In the genomic region with DNA sequence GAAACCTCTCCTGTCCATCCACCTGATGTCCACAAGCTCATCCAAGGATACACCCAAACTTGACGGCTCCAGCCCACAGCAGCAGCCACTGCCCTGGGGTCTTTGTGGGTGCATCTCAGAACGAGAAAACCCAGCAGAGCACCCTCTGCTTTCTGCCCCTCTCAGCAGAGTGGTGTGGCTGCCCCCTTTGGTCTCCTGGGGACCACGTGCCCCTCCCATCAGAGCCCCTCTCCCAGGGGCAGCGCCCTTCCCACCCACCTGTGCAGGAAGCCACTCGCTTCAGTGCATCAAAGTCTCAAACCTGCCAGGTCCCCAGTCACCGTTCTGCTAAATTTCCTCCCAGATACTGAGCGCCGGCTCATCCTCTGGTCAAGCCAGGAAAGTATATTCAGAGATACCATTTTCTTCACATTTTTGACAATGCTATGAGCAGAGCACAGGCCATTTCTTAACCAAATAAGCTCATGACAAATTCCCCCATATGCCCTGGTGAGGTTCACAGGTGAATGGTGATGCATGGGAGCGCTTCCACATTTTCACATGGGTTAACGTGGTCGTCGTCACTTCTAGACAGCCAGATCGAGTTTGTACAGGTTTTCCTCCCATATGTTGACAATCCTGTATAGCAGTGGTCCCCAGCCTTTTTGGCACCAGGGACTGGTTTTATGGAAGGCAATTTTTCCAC, we compare ENCODE assay signal across 17 cellular contexts. TPM values are rescaled to one million over a fixed set of nuclear protein-coding genes. Genes with fewer than 3 reads are reported as not detected.
A peak's percentile ranks its signal among the peaks of the same experiment; 100 is the strongest.
DNase-seq lines count a peak whose midpoint lies in the region; ATAC-seq and TF ChIP-seq lines count a peak whose summit lies in the region.
"Had no signal": no experiment of that assay in that cellular context is flagged by ENCODE, and none has a peak within 500 bp of the region (broad histone marks: within the 10 kb centered on the region; RNA-seq: fewer than 3 reads in every experiment).

No MANE protein-coding gene starts in this region.

- no peak overlapping the region for H2AFZ ChIP-seq in osteoblast (ENCODE audit: low read length)

- no peaks in the 10 kb centered on the region for H3K36me3 ChIP-seq in osteoblast (ENCODE audit: insufficient read depth, low read length)
- H3K36me3 ChIP-seq: neutrophil had no signal

- no peak overlapping the region for H3K27ac ChIP-seq in osteoblast (ENCODE audit: low read depth, low read length)
- H3K27ac ChIP-seq: neutrophil had no signal

- no peak overlapping the region for H3K4me2 ChIP-seq in osteoblast (ENCODE audit: insufficient read depth, low read length)

- peaks cover 62% of the 10 kb centered on the region for H3K27me3 ChIP-seq in osteoblast (ENCODE audit: insufficient read depth, low read length)

- no peaks in the 10 kb centered on the region for H3K79me2 ChIP-seq in osteoblast (ENCODE audit: insufficient read depth, low read length)

- H3K4me3 ChIP-seq in osteoblast (ENCODE audit: insufficient read depth, low read length) = no peak overlapping the region

- no peak for TF ChIP-seq CTCF in GM20000 (IDR thresholded peaks at IDR 0.05; ENCODE audit: extremely low read depth, missing control alignments)
- TF ChIP-seq CTCF in osteoblast (IDR thresholded peaks at IDR 0.05; ENCODE audit: extremely low read depth, low read depth, low read length) = no peak

- H3K9me3 ChIP-seq in osteoblast (ENCODE audit: low read depth, low read length) = no peaks in the 10 kb centered on the region
- H3K9me3 ChIP-seq: neutrophil had no signal

- peak; percentile 3 for DNase-seq in activated CD4-positive, alpha-beta T cell treated with anti-CD3 and anti-CD28 coated beads for 1 hour
- DNase-seq in activated CD4-positive, alpha-beta T cell treated with anti-CD3 and anti-CD28 coated beads, Interleukin-2, amount 50 U/mL, for 4 hours = no peak
- DNase-seq in GM20000 (ENCODE audit: low spot score) (peak; percentile 2), head of caudate nucleus (peak in 28 of 42 donors; percentile 0 to 39 (median 7)), osteoblast (ENCODE audit: insufficient read length, low spot score, missing footprints) (peak; percentile 74), NCI-H1417 (lab: John Stamatoyannopoulos, UW) (no peak)
- no peak for DNase-seq in effector CD8-positive, alpha-beta T cell (lab: John Stamatoyannopoulos, UW)
- DNase-seq: 8988T; CD4-positive, CD25-positive, alpha-beta regulatory T cell; GOT3; Kasumi-1; NCI-H1105 treated with DMSO at 0.1 percent for 48 hours had no signal

- H4K20me1 ChIP-seq in osteoblast (ENCODE audit: insufficient read depth, low read length) = no peaks in the 10 kb centered on the region

- intact Hi-C loops in head of caudate nucleus (cut with DNase I) = no loop called here

- ATAC-seq in HG03457 (IDR thresholded peaks at IDR 0.05; ENCODE audit: unreplicated experiment) = no peak
- ATAC-seq: activated naive CD4-positive, alpha-beta T cell treated with anti-CD3 and anti-CD28 coated beads, Interleukin-2, amount 50 U/mL, for 72 hours had no signal

- H3K4me1 ChIP-seq in osteoblast (ENCODE audit: insufficient read depth, low read length) = no peaks in the 10 kb centered on the region

RNA-seq across cellular contexts. Expression of gene CAMK2B, which starts 32.4 kb away (rescaled TPM):
- total RNA-seq in osteoblast = not detected in 2 replicates
- total RNA-seq: bronchial epithelial cell; CD4-positive, CD25-positive, alpha-beta regulatory T cell; fibroblast of villous mesenchyme had no signal

Comparison
In these comparisons a context has a peak if more than half of its experiments do, and no peak if none do; other contexts are left out.
1. DNase-seq: peak in activated CD4-positive, alpha-beta T cell treated with anti-CD3 and anti-CD28 coated beads for 1 hour (single experiment), GM20000 (single experiment), head of caudate nucleus (28 of 42) and osteoblast (single experiment); none in activated CD4-positive, alpha-beta T cell treated with anti-CD3 and anti-CD28 coated beads, Interleukin-2, amount 50 U/mL, for 4 hours (0 of 2), effector CD8-positive, alpha-beta T cell (single experiment) and NCI-H1417 (0 of 3).